In genomic region chr12:119869720-119870119, GRCh38 we compare ENCODE assay signal across 12 cellular contexts. TPM values are rescaled to one million over a fixed set of nuclear protein-coding genes. Genes with fewer than 3 reads are reported as not detected.
DNase-seq lines count a peak whose midpoint lies in the region; ATAC-seq and TF ChIP-seq lines count a peak whose summit lies in the region.
"Had no signal": no experiment of that assay in that cellular context is flagged by ENCODE, and none has a peak within 500 bp of the region (broad histone marks: within the 10 kb centered on the region; RNA-seq: fewer than 3 reads in every experiment).

No MANE protein-coding gene starts in this region.

- CTCF ChIA-PET in AG04449 (lab: Yijun Ruan, JAX): interaction anchor here (1.3 to 1.9 kb wide), 2 partner anchors 28 to 89 kb away, joined by 3 to 6 read pairs; no protein-coding TSS in a partner anchor

- in situ Hi-C loops in astrocyte of the spinal cord (cut with HindIII; ENCODE audit: low sequenced_read_pairs): no loop called here

- POLR2A ChIA-PET in AG04449 (lab: Yijun Ruan, JAX): interaction anchor here (0.6 to 1.3 kb wide), 2 partner anchors 23 to 202 kb away, joined by 3 read pairs; partner anchors contain the start of gene PRKAB1

- no peaks in the 10 kb centered on the region for H3K36me3 ChIP-seq in kidney epithelial cell (ENCODE audit: control insufficient read depth, insufficient read depth, low read length)

- H3K27me3 ChIP-seq in kidney epithelial cell (ENCODE audit: control insufficient read depth, insufficient read depth, low read length): no peaks in the 10 kb centered on the region
- H3K27me3 ChIP-seq: dorsolateral prefrontal cortex, testis had no signal

- no peak overlapping the region for H3K4me3 ChIP-seq in AG04449 (ENCODE audit: low read depth, low read length)
- no peak overlapping the region for H3K4me3 ChIP-seq in astrocyte of the spinal cord (ENCODE audit: low read depth, low read length)
- H3K4me3 ChIP-seq in kidney epithelial cell (ENCODE audit: low read depth, low read length): no peak overlapping the region
- H3K4me3 ChIP-seq: dorsolateral prefrontal cortex, testis had no signal

- TF ChIP-seq CTCF in AG04449 (IDR thresholded peaks at IDR 0.05; ENCODE audit: insufficient read depth, low read length, missing control alignments): peak; percentile 17
- peak; percentile 12 for TF ChIP-seq CTCF in astrocyte of the spinal cord (IDR thresholded peaks at IDR 0.05; ENCODE audit: low read depth, low read length)
- no peak for TF ChIP-seq CTCF in kidney epithelial cell (IDR thresholded peaks at IDR 0.05; ENCODE audit: insufficient read depth, low read length, poor library complexity, severe bottlenecking)

- DNase-seq in AG04449 (ENCODE audit: low read depth, low spot score) (peak; percentile 72), HS-27A (ENCODE audit: low read depth) (peak; percentile 62), astrocyte of the spinal cord (ENCODE audit: low read depth, low spot score) (peak; percentile 84), kidney epithelial cell (ENCODE audit: low read depth) (peak; percentile 18), NCI-H2107 (lab: John Stamatoyannopoulos, UW) (no peak), NCI-H526 (lab: John Stamatoyannopoulos, UW) (no peak)
- no peak for DNase-seq in activated CD8-positive, alpha-beta memory T cell treated with anti-CD3 and anti-CD28 coated beads, Interleukin-2, amount 50 U/mL, for 48 hours
- DNase-seq: activated T-cell treated with anti-CD3 and anti-CD28 coated beads for 4 hours, H9, testis had no signal

- no peak for ATAC-seq in HG03378 (IDR thresholded peaks at IDR 0.05; ENCODE audit: unreplicated experiment)

RNA-seq across cellular contexts. Expression of gene CIT, which starts 7.4 kb away (rescaled TPM):
- total RNA-seq in kidney epithelial cell: 4.3 and 4.5 TPM in 2 replicates

Comparison
In these comparisons a context has a peak if more than half of its experiments do, and no peak if none do; other contexts are left out.
1. DNase-seq: peak in AG04449 (single experiment), HS-27A (single experiment), astrocyte of the spinal cord (single experiment) and kidney epithelial cell (single experiment); none in activated CD8-positive, alpha-beta memory T cell treated with anti-CD3 and anti-CD28 coated beads, Interleukin-2, amount 50 U/mL, for 48 hours (single experiment), NCI-H2107 (single experiment) and NCI-H526 (0 of 2).